10 cellular contexts compared by ENCODE assay signal in the genomic region with DNA sequence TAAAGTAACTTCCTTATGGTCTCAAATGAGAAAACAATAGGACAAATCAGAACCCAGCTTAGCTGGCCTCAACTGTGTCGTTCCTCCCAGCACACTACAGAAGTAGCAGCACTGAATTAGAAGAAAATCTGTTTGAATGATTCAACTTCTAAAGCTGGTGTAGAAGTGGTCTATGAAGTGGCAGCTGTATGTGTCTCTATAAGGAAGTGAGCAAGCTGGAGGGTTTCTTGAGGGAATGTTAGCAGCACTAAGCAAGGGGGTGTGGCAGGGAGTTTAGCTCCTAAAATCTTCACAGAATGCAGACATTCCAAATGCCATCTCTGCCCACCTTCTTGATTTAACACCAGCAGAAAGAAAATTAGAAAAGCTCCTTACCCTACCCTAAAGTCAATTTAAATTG. TPM values are rescaled to one million over a fixed set of nuclear protein-coding genes. Genes with fewer than 3 reads are reported as not detected.
A peak's percentile ranks its signal among the peaks of the same experiment; 100 is the strongest.
DNase-seq lines count a peak whose midpoint lies in the region; ATAC-seq, FAIRE-seq and TF ChIP-seq lines count a peak whose summit lies in the region.
"Had no signal": no experiment of that assay in that cellular context is flagged by ENCODE, and none has a peak within 500 bp of the region (broad histone marks: within the 10 kb centered on the region; RNA-seq: fewer than 3 reads in every experiment).

No MANE protein-coding gene starts in this region.

- no peak for ATAC-seq in activated CD4-positive, alpha-beta T cell treated with anti-CD3 and anti-CD28 coated beads for 36 hours
- ATAC-seq in activated T-helper 17 cell treated with anti-CD3 and anti-CD28 coated beads, Interleukin-2, amount 50 U/mL, for 72 hours (replicated peaks) = no peak

- CTCF ChIA-PET in activated CD4-positive, alpha-beta T cell treated with anti-CD3 and anti-CD28 coated beads for 36 hours (lab: Charles Lee) = interaction anchor here (0.8 to 1.8 kb wide), 6 partner anchors 8 to 192 kb away, joined by 3 to 6 read pairs (median 5); no protein-coding TSS in a partner anchor

- H3K4me3 Mint-ChIP-seq in activated CD4-positive, alpha-beta T cell treated with anti-CD3 and anti-CD28 coated beads for 36 hours = peak overlapping the region; percentile 99
- H3K4me3 Mint-ChIP-seq in activated T-helper 17 cell treated with anti-CD3 and anti-CD28 coated beads, Interleukin-2, amount 50 U/mL, for 72 hours = peak overlapping the region; percentile 97

- DNase-seq in activated CD4-positive, alpha-beta T cell treated with anti-CD3 and anti-CD28 coated beads for 36 hours = peak; percentile 19
- DNase-seq in activated CD4-positive, alpha-beta T cell treated with anti-CD3 and anti-CD28 coated beads for 4 hours = no peak
- peak; percentile 17 for DNase-seq in islet precursor cell
- no peak for DNase-seq in testis
- DNase-seq in GM10266 (ENCODE audit: extremely low spot score) = no peak
- no peak for DNase-seq in activated gamma-delta T cell treated with Interleukin-2 at 50 U/mL for 16 hours
- DNase-seq in urothelium cell line (ENCODE audit: low spot score) = no peak
- DNase-seq: Caco-2 had no signal

- intact Hi-C loops in activated CD4-positive, alpha-beta T cell treated with anti-CD3 and anti-CD28 coated beads for 36 hours (cut with DNase I, micrococcal nuclease) = loop anchor here (2.0 to 10.0 kb wide), 11 partner anchors 56 to 1954 kb away; partner anchors contain the start of genes CEMIP2 (in 1 of the 2), FXN (in 1 of the 2) and ZFAND5 (in 1 of the 2)
- intact Hi-C loops in testis (cut with DNase I; ENCODE audit: low total_unique reads) = no loop called here

- no peaks in the 10 kb centered on the region for H3K9me3 ChIP-seq in testis
- H3K9me3 ChIP-seq: Caco-2 had no signal

- H3K27me3 Mint-ChIP-seq in activated CD4-positive, alpha-beta T cell treated with anti-CD3 and anti-CD28 coated beads for 36 hours = no peaks in the 10 kb centered on the region
- H3K27me3 Mint-ChIP-seq in activated T-helper 17 cell treated with anti-CD3 and anti-CD28 coated beads, Interleukin-2, amount 50 U/mL, for 72 hours = no peaks in the 10 kb centered on the region

- no peak for FAIRE-seq in urothelium cell line (lab: Jason Lieb, UNC)
- FAIRE-seq: HTR-8/SVneo had no signal

- H3K27ac Mint-ChIP-seq in activated CD4-positive, alpha-beta T cell treated with anti-CD3 and anti-CD28 coated beads for 36 hours = peak overlapping the region; percentile 98
- peak overlapping the region; percentile 97 for H3K27ac Mint-ChIP-seq in activated T-helper 17 cell treated with anti-CD3 and anti-CD28 coated beads, Interleukin-2, amount 50 U/mL, for 72 hours

- peaks cover 20% of the 10 kb centered on the region for H3K36me3 Mint-ChIP-seq in activated CD4-positive, alpha-beta T cell treated with anti-CD3 and anti-CD28 coated beads for 36 hours (ENCODE audit: low read depth)
- H3K36me3 Mint-ChIP-seq in activated T-helper 17 cell treated with anti-CD3 and anti-CD28 coated beads, Interleukin-2, amount 50 U/mL, for 72 hours (ENCODE audit: low read depth) = peaks cover 69% of the 10 kb centered on the region

- peaks cover 59% of the 10 kb centered on the region for H3K4me1 Mint-ChIP-seq in activated CD4-positive, alpha-beta T cell treated with anti-CD3 and anti-CD28 coated beads for 36 hours
- peaks cover 43% of the 10 kb centered on the region for H3K4me1 Mint-ChIP-seq in activated T-helper 17 cell treated with anti-CD3 and anti-CD28 coated beads, Interleukin-2, amount 50 U/mL, for 72 hours

- H3K9me3 Mint-ChIP-seq in activated CD4-positive, alpha-beta T cell treated with anti-CD3 and anti-CD28 coated beads for 36 hours (ENCODE audit: low read depth) = no peaks in the 10 kb centered on the region
- H3K9me3 Mint-ChIP-seq in activated T-helper 17 cell treated with anti-CD3 and anti-CD28 coated beads, Interleukin-2, amount 50 U/mL, for 72 hours = no peaks in the 10 kb centered on the region

- no peaks in the 10 kb centered on the region for H3K36me3 ChIP-seq in testis (ENCODE audit: low read depth, missing control alignments)

- POLR2A ChIA-PET in activated CD4-positive, alpha-beta T cell treated with anti-CD3 and anti-CD28 coated beads for 36 hours (lab: Charles Lee) = interaction anchor here (0.5 to 3.7 kb wide), 4 partner anchors 10 to 164 kb away, joined by 3 to 29 read pairs (median 4); no protein-coding TSS in a partner anchor

- peak overlapping the region; percentile 87 to 95 for H3K4me3 ChIP-seq in testis

- TF ChIP-seq CTCF in testis (IDR thresholded peaks at IDR 0.05) (no peak), GM10266 (IDR thresholded peaks at IDR 0.05; ENCODE audit: control insufficient read depth, insufficient read depth, low read depth, missing control alignments) (no peak)

- no peaks in the 10 kb centered on the region for H3K27me3 ChIP-seq in testis

- WGBS in testis, 2 donors = 12 to 21% methylated on average over 1 of the region's 1 CpG

- H3K4me1 ChIP-seq in testis = peaks cover 46% of the 10 kb centered on the region
- H3K4me1 ChIP-seq: Caco-2 had no signal

- peak overlapping the region; percentile 99 for H3K27ac ChIP-seq in testis

- TF ChIP-seq POLR2A in testis (IDR thresholded peaks at IDR 0.05) = no peak

RNA-seq across cellular contexts. Expression of gene KLF9, which starts 4.1 kb away (rescaled TPM):
- total RNA-seq in activated CD4-positive, alpha-beta T cell treated with anti-CD3 and anti-CD28 coated beads for 36 hours = 10 to 100 TPM; 20.2 to 22.3 TPM
- 10 to 100 TPM in 1 of 2 donors, 1 to 10 TPM in 1; 9.1 to 19.0 TPM for total RNA-seq in activated T-helper 17 cell treated with anti-CD3 and anti-CD28 coated beads, Interleukin-2, amount 50 U/mL, for 72 hours
- total RNA-seq in testis = 10 to 100 TPM; 39.8 to 47.9 TPM
- polyA plus RNA-seq in testis (ENCODE audit: insufficient read depth, low read depth, low replicate concordance) = 11.8 TPM

Comparison
In these comparisons a context has a peak if more than half of its experiments do, and no peak if none do; other contexts are left out.
1. DNase-seq: peak in activated CD4-positive, alpha-beta T cell treated with anti-CD3 and anti-CD28 coated beads for 36 hours (single experiment) and islet precursor cell (single experiment); none in activated CD4-positive, alpha-beta T cell treated with anti-CD3 and anti-CD28 coated beads for 4 hours (0 of 2), testis (single experiment), GM10266 (single experiment), activated gamma-delta T cell treated with Interleukin-2 at 50 U/mL for 16 hours (single experiment) and urothelium cell line (single experiment).